ENCODE assay signal across 24 cellular contexts in the genomic region with DNA sequence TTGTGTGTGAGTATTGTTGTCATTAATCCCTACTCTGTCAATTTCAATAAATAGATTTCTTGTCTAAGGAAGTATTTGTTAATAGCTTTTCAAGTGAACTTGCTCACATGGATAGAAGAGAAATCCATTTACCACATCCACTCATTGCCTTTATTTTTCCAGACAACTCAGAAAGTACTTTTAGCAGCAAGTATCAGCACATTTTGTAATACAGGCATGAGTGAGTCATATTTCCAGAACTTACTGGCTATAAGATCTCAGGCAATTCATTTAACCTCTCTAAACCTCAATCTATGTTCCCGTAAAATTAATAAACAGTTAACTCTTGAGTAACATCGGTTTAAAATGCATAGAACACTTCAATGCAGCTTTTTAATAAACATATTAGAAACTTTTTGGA.
DNase-seq lines count a peak whose midpoint lies in the region; ATAC-seq and TF ChIP-seq lines count a peak whose summit lies in the region.
"Had no signal": no experiment of that assay in that cellular context is flagged by ENCODE, and none has a peak within 500 bp of the region (broad histone marks: within the 10 kb centered on the region; RNA-seq: fewer than 3 reads in every experiment).

No MANE protein-coding gene starts in this region.

- no peak overlapping the region for H3K27ac ChIP-seq in breast epithelium
- H3K27ac ChIP-seq in mesenchymal stem cell (ENCODE audit: low read length, poor library complexity, severe bottlenecking), result no peak overlapping the region
- H3K27ac ChIP-seq in CD4-positive, alpha-beta memory T cell (ENCODE audit: low read depth, low read length), result no peak overlapping the region
- H3K27ac ChIP-seq in SJCRH30, result no peak overlapping the region
- H3K27ac ChIP-seq: 22Rv1, KMS-11, PC-9, RWPE1 had no signal

- H3K4ac ChIP-seq in mesenchymal stem cell (ENCODE audit: low read depth in 1 of 2, low read length in 2 of 2), result no peak overlapping the region

- no peaks in the 10 kb centered on the region for H3K27me3 ChIP-seq in breast epithelium
- no peaks in the 10 kb centered on the region for H3K27me3 ChIP-seq in mesenchymal stem cell (ENCODE audit: control insufficient read depth in 1 of 2, insufficient read depth in 1 of 2, low read length in 2 of 2)
- H3K27me3 ChIP-seq in CD4-positive, alpha-beta memory T cell (ENCODE audit: insufficient read depth, low read length), result no peaks in the 10 kb centered on the region
- H3K27me3 ChIP-seq in SJCRH30, result no peaks in the 10 kb centered on the region

- H3K18ac ChIP-seq in mesenchymal stem cell (ENCODE audit: low read depth in 1 of 2, low read length in 2 of 2), result no peak overlapping the region

- H2BK5ac ChIP-seq in mesenchymal stem cell (ENCODE audit: low read depth, low read length, poor library complexity, severe bottlenecking), result no peak overlapping the region

- H3K9me3 ChIP-seq in breast epithelium, result peaks cover 3 to 6% of the 10 kb centered on the region in 2 donors
- peaks cover 6% of the 10 kb centered on the region for H3K9me3 ChIP-seq in mesenchymal stem cell (ENCODE audit: control insufficient read depth, low read length)
- H3K9me3 ChIP-seq in CD4-positive, alpha-beta memory T cell (ENCODE audit: control insufficient read depth in 1 of 2, low read length in 2 of 2), result no peaks in the 10 kb centered on the region
- H3K9me3 ChIP-seq in SJCRH30 (replicated peaks), result peaks cover 5% of the 10 kb centered on the region
- H3K9me3 ChIP-seq: Caco-2 had no signal

- H4K8ac ChIP-seq in mesenchymal stem cell (ENCODE audit: low read length), result no peak overlapping the region

- no CpG with 5 or more reads among the region's 2 CpGs for WGBS in mesenchymal stem cell

- TF ChIP-seq POLR2A in breast epithelium (IDR thresholded peaks at IDR 0.05), result no peak

- no peak overlapping the region for H3K27ac Mint-ChIP-seq in MCF 10A (ENCODE audit: low read depth, unreplicated experiment)
- H3K27ac Mint-ChIP-seq in CD4-positive, alpha-beta memory T cell, result no peak overlapping the region
- H3K27ac Mint-ChIP-seq: CD14-positive monocyte had no signal

- peaks cover 14% of the 10 kb centered on the region for H3K9me3 Mint-ChIP-seq in MCF 10A (ENCODE audit: unreplicated experiment)
- H3K9me3 Mint-ChIP-seq in CD4-positive, alpha-beta memory T cell, result peaks cover 3 to 29% (median 12%) of the 10 kb centered on the region in 8 donors

- H3K14ac ChIP-seq in mesenchymal stem cell (ENCODE audit: low read length in 2 of 2), result no peak overlapping the region

- H3K4me3 Mint-ChIP-seq in MCF 10A (ENCODE audit: unreplicated experiment), result no peak overlapping the region
- no peak overlapping the region for H3K4me3 Mint-ChIP-seq in CD4-positive, alpha-beta memory T cell
- H3K4me3 Mint-ChIP-seq: CD14-positive monocyte had no signal

- no peak overlapping the region for H4K91ac ChIP-seq in mesenchymal stem cell (ENCODE audit: low read length)

- no peak overlapping the region for H3K9ac ChIP-seq in mesenchymal stem cell (ENCODE audit: low read length)
- H3K9ac ChIP-seq: KMS-11 had no signal

- no peak for TF ChIP-seq CTCF in MCF 10A (IDR thresholded peaks at IDR 0.05; ENCODE audit: unreplicated experiment)
- no peak for TF ChIP-seq CTCF in breast epithelium (IDR thresholded peaks at IDR 0.05)
- no peak for TF ChIP-seq CTCF in epithelial cell of esophagus (IDR thresholded peaks at IDR 0.05; ENCODE audit: insufficient read depth, low read depth, low read length, missing control alignments)

- DNase-seq in MCF 10A (ENCODE audit: unreplicated experiment), result peak; percentile 45
- DNase-seq in breast epithelium (ENCODE audit: low spot score in 2 of 2), result no peak
- DNase-seq in epithelial cell of esophagus (ENCODE audit: low read depth), result peak; percentile 53
- peak; percentile 78 for DNase-seq in mesenchymal stem cell
- no peak for DNase-seq in CD4-positive, alpha-beta memory T cell
- no peak for DNase-seq in SJCRH30
- DNase-seq: Caco-2, DMS153, GDM1, H7, MM.1S, NCI-H1092, NCI-H1436 treated with DMSO at 0.1 percent for 48 hours, NCI-H2029, NCI-H2171, NCI-H526, PC-9, SIG-M5 had no signal

- H2AK5ac ChIP-seq in mesenchymal stem cell (ENCODE audit: low read length, severe bottlenecking), result no peak overlapping the region

- no peak overlapping the region for H3K23ac ChIP-seq in mesenchymal stem cell (ENCODE audit: low read length in 2 of 2)

- no peak overlapping the region for H3K4me2 ChIP-seq in mesenchymal stem cell (ENCODE audit: low read length, poor library complexity, severe bottlenecking)
- H3K4me2 ChIP-seq: KMS-11, PC-9 had no signal

- no peaks in the 10 kb centered on the region for H3K27me3 Mint-ChIP-seq in MCF 10A (ENCODE audit: insufficient read depth, unreplicated experiment)
- H3K27me3 Mint-ChIP-seq in CD4-positive, alpha-beta memory T cell, result no peaks in the 10 kb centered on the region

- H2BK15ac ChIP-seq in mesenchymal stem cell (ENCODE audit: low read depth, poor library complexity, severe bottlenecking), result no peak overlapping the region

- BruUV-seq in MCF 10A (replicated peaks; lab: Mats Ljungman, UMichigan), result no TSS peak

- H3K36me3 Mint-ChIP-seq in MCF 10A (ENCODE audit: insufficient read depth, unreplicated experiment), result no peaks in the 10 kb centered on the region
- no peaks in the 10 kb centered on the region for H3K36me3 Mint-ChIP-seq in CD4-positive, alpha-beta memory T cell
- H3K36me3 Mint-ChIP-seq: CD14-positive monocyte had no signal

- CTCF ChIA-PET in MCF 10A (lab: Yijun Ruan, JAX), result interaction anchor here (0.6 kb wide), 1 partner anchor 305 kb away, joined by 3 read pairs; no protein-coding TSS in a partner anchor
- CTCF ChIA-PET in CD4-positive, alpha-beta memory T cell (lab: Charles Lee; ENCODE audit: partially characterized antibody), result no interaction called here

- H3K4me1 Mint-ChIP-seq in MCF 10A (ENCODE audit: insufficient read depth, unreplicated experiment), result peaks cover 13% of the 10 kb centered on the region
- no peaks in the 10 kb centered on the region for H3K4me1 Mint-ChIP-seq in CD4-positive, alpha-beta memory T cell
- H3K4me1 Mint-ChIP-seq: CD14-positive monocyte had no signal

- no peak overlapping the region for H2AFZ ChIP-seq in mesenchymal stem cell (ENCODE audit: low read depth, low read length)
- H2AFZ ChIP-seq: PC-9 had no signal

- no peak overlapping the region for H3K4me3 ChIP-seq in breast epithelium
- H3K4me3 ChIP-seq in epithelial cell of esophagus (ENCODE audit: low read length), result no peak overlapping the region
- H3K4me3 ChIP-seq in mesenchymal stem cell (ENCODE audit: insufficient read depth in 1 of 2, low read depth in 1 of 2, low read length in 2 of 2), result no peak overlapping the region
- H3K4me3 ChIP-seq in CD4-positive, alpha-beta memory T cell (ENCODE audit: low read length in 2 of 2), result no peak overlapping the region
- no peak overlapping the region for H3K4me3 ChIP-seq in SJCRH30
- H3K4me3 ChIP-seq: PC-9 had no signal

- intact Hi-C loops in MCF 10A (cut with micrococcal nuclease) (no loop called here), breast epithelium (cut with DNase I; ENCODE audit: low total_unique reads) (no loop called here)
- intact Hi-C loops in CD4-positive, alpha-beta memory T cell (cut with micrococcal nuclease), result no loop called here

- no peak overlapping the region for H2BK120ac ChIP-seq in mesenchymal stem cell (ENCODE audit: low read depth, low read length)

- no peak overlapping the region for H2BK12ac ChIP-seq in mesenchymal stem cell (ENCODE audit: low read length in 2 of 2)

- no peaks in the 10 kb centered on the region for H3K36me3 ChIP-seq in breast epithelium
- no peaks in the 10 kb centered on the region for H3K36me3 ChIP-seq in mesenchymal stem cell (ENCODE audit: control insufficient read depth in 1 of 2, insufficient read depth in 2 of 2, low read depth in 1 of 2, low read length in 2 of 2)
- no peaks in the 10 kb centered on the region for H3K36me3 ChIP-seq in CD4-positive, alpha-beta memory T cell (ENCODE audit: insufficient read depth, low read length)
- no peaks in the 10 kb centered on the region for H3K36me3 ChIP-seq in SJCRH30

- POLR2A ChIA-PET in MCF 10A (lab: Yijun Ruan, JAX), result no interaction called here
- POLR2A ChIA-PET in CD4-positive, alpha-beta memory T cell (lab: Charles Lee; ENCODE audit: partially characterized antibody), result no interaction called here

- H3K79me1 ChIP-seq in mesenchymal stem cell (replicated peaks; ENCODE audit: low read length, poor library complexity, severe bottlenecking), result no peaks in the 10 kb centered on the region

- no peak for ATAC-seq in HG02623 (IDR thresholded peaks at IDR 0.05; ENCODE audit: unreplicated experiment)
- ATAC-seq in GM18502 (IDR thresholded peaks at IDR 0.05; ENCODE audit: poor library complexity, unreplicated experiment), result no peak

- H3K4me1 ChIP-seq in breast epithelium (no peaks in the 10 kb centered on the region), mesenchymal stem cell (ENCODE audit: control insufficient read depth, insufficient read depth, low read depth, low read length) (no peaks in the 10 kb centered on the region), SJCRH30 (no peaks in the 10 kb centered on the region)
- no peaks in the 10 kb centered on the region for H3K4me1 ChIP-seq in CD4-positive, alpha-beta memory T cell (ENCODE audit: insufficient read depth, low read length)

Comparison
In these comparisons a context has a peak if more than half of its experiments do, and no peak if none do; other contexts are left out.
1. DNase-seq: peak in MCF 10A (single experiment), epithelial cell of esophagus (single experiment) and mesenchymal stem cell (single experiment); none in breast epithelium (0 of 2), CD4-positive, alpha-beta memory T cell (0 of 5) and SJCRH30 (0 of 2).